12 cellular contexts compared by ENCODE assay signal in the genomic region with DNA sequence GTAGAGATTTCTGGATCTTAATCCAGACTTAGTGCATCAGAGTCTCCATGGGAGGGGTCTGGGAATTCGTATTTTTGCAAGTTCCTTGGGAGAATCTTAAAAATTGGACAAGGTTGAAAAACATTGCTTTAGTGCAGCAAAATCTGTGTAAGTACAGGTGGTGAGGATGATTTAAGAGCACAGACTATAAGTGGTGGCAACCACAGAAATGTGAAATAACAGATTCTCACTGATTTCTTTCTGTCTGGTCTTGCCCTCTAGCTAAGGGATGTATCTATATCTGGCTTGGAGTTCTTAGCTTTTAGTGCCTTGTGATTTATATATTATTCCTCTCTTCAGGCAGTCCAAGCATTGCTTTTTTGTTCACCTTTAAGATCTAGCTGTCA.
DNase-seq lines count a peak whose midpoint lies in the region; ATAC-seq, FAIRE-seq and TF ChIP-seq lines count a peak whose summit lies in the region.
"Had no signal": no experiment of that assay in that cellular context is flagged by ENCODE, and none has a peak within 500 bp of the region (broad histone marks: within the 10 kb centered on the region; RNA-seq: fewer than 3 reads in every experiment).

No MANE protein-coding gene starts in this region.

- H3K36me3 Mint-ChIP-seq in activated naive CD4-positive, alpha-beta T cell treated with anti-CD3 and anti-CD28 coated beads, Interleukin-2, amount 50 U/mL, for 72 hours, result peaks cover 0 to 6% of the 10 kb centered on the region in 2 donors
- peaks cover 9% of the 10 kb centered on the region for H3K36me3 Mint-ChIP-seq in activated naive CD4-positive, alpha-beta T cell treated with anti-CD3 and anti-CD28 coated beads, Interleukin-2, amount 10 ng/mL, durations not matched to agents 7 days and 5 days
- peaks cover 6% of the 10 kb centered on the region for H3K36me3 Mint-ChIP-seq in activated B cell treated with CpG ODN at 0.5 μM for 24 hours (ENCODE audit: low read depth)

- TF ChIP-seq CTCF in activated B cell treated with CpG ODN at 0.5 μM for 24 hours (IDR thresholded peaks at IDR 0.05) (no peak), keratinocyte (optimal IDR thresholded peaks at IDR 0.05 in 1 of 3, IDR thresholded peaks at IDR 0.05 in 1 of 3, conservative IDR thresholded peaks at IDR 0.05 in 1 of 3; ENCODE audit: extremely low read depth in 1 of 3, insufficient read depth in 2 of 3, low read length in 3 of 3) (no peak), tibial nerve (IDR thresholded peaks at IDR 0.05) (no peak)

- CTCF ChIA-PET in activated naive CD4-positive, alpha-beta T cell treated with anti-CD3 and anti-CD28 coated beads, Interleukin-2, amount 10 ng/mL, durations not matched to agents 7 days and 5 days (lab: Charles Lee), result interaction anchor here (0.6 to 1.2 kb wide), 2 partner anchors 17 to 26 kb away, joined by 3 read pairs; no protein-coding TSS in a partner anchor
- CTCF ChIA-PET in activated B cell treated with CpG ODN at 0.5 μM for 24 hours (lab: Charles Lee), result interaction anchor here (1.0 to 1.1 kb wide), 2 partner anchors 115 to 116 kb away, joined by 3 read pairs; a partner anchor contains a TSS

- intact Hi-C loops in activated B cell treated with CpG ODN at 0.5 μM for 24 hours (cut with micrococcal nuclease), result no loop called here
- intact Hi-C loops in right cardiac atrium (cut with DNase I), result no loop called here

- peaks cover 2% of the 10 kb centered on the region for H3K9me1 ChIP-seq in keratinocyte (ENCODE audit: control insufficient read depth, extremely low read depth, insufficient read depth, low read length)

- dilution Hi-C loops in keratinocyte (cut with MboI; ENCODE audit: extremely low pct_ligation_motif_present, low sequenced_read_pairs), result no loop called here

- H4K20me1 ChIP-seq in keratinocyte (ENCODE audit: control insufficient read depth, extremely low read depth, insufficient read depth, low read length), result no peaks in the 10 kb centered on the region

- H3K36me3 ChIP-seq in keratinocyte (ENCODE audit: control insufficient read depth in 2 of 2, extremely low read depth in 1 of 2, insufficient read depth in 2 of 2, low read length in 2 of 2), result peaks cover 0 to 3% of the 10 kb centered on the region in 2 experiments
- H3K36me3 ChIP-seq in tibial nerve, result no peaks in the 10 kb centered on the region
- H3K36me3 ChIP-seq: sigmoid colon had no signal

- POLR2A ChIA-PET in activated B cell treated with CpG ODN at 0.5 μM for 24 hours (lab: Charles Lee), result interaction anchor here (1.1 kb wide), 1 partner anchor 116 kb away, joined by 3 read pairs; a partner anchor contains a TSS

- no peak for DNase-seq in activated naive CD4-positive, alpha-beta T cell treated with anti-CD3 and anti-CD28 coated beads, Interleukin-2, amount 50 U/mL, for 72 hours (ENCODE audit: low spot score in 2 of 2)
- DNase-seq in activated naive CD4-positive, alpha-beta T cell treated with anti-CD3 and anti-CD28 coated beads, Interleukin-2, amount 10 ng/mL, durations not matched to agents 7 days and 5 days, result no peak
- DNase-seq in activated B cell treated with CpG ODN at 0.5 μM for 24 hours (no peak), keratinocyte (ENCODE audit: low read depth, low spot score) (no peak), tibial nerve (ENCODE audit: low spot score in 2 of 2) (no peak), right cardiac atrium (no peak)
- DNase-seq: activated CD4-positive, alpha-beta memory T cell treated with anti-CD3 and anti-CD28 coated beads, Interleukin-2, amount 10 ng/mL, durations not matched to agents 7 days and 5 days; NCI-H1105 treated with DMSO at 0.1 percent for 48 hours; sigmoid colon had no signal

- no peak overlapping the region for H2AFZ ChIP-seq in keratinocyte (ENCODE audit: control insufficient read depth, low read length)

- H3K9ac ChIP-seq in keratinocyte (ENCODE audit: control insufficient read depth, extremely low read depth, insufficient read depth, low read length), result peak overlapping the region; percentile 82

- H3K9me3 ChIP-seq in keratinocyte (ENCODE audit: control insufficient read depth, low read depth, low read length) (no peaks in the 10 kb centered on the region), tibial nerve (no peaks in the 10 kb centered on the region), right cardiac atrium (ENCODE audit: control insufficient read depth, low read length) (no peaks in the 10 kb centered on the region)
- H3K9me3 ChIP-seq: sigmoid colon had no signal

- peak overlapping the region; percentile 87 for H3K4me2 ChIP-seq in keratinocyte (ENCODE audit: control insufficient read depth, extremely low read depth, insufficient read depth, low read depth, low read length)

- H3K4me3 ChIP-seq in keratinocyte (ENCODE audit: control insufficient read depth in 2 of 3, extremely low read depth in 1 of 3, insufficient read depth in 2 of 3, low read depth in 1 of 3, low read length in 3 of 3) (peak overlapping the region in 2 of 3 experiments; percentile 2 to 35), tibial nerve (no peak overlapping the region), right cardiac atrium (ENCODE audit: low read length) (no peak overlapping the region)
- H3K4me3 ChIP-seq: sigmoid colon had no signal

- H3K27me3 ChIP-seq in keratinocyte (ENCODE audit: control insufficient read depth, extremely low read depth, insufficient read depth, low read length) (no peaks in the 10 kb centered on the region), tibial nerve (no peaks in the 10 kb centered on the region), right cardiac atrium (ENCODE audit: control insufficient read depth, insufficient read depth) (no peaks in the 10 kb centered on the region)
- H3K27me3 ChIP-seq: sigmoid colon had no signal

- no peak for TF ChIP-seq EP300 in tibial nerve (IDR thresholded peaks at IDR 0.05)

- peaks cover 68% of the 10 kb centered on the region for H3K4me1 ChIP-seq in keratinocyte (ENCODE audit: control insufficient read depth, extremely low read depth, insufficient read depth, low read length)
- H3K4me1 ChIP-seq in tibial nerve, result peaks cover 0 to 82% (median 36%) of the 10 kb centered on the region in 4 donors
- peaks cover 5% of the 10 kb centered on the region for H3K4me1 ChIP-seq in right cardiac atrium (ENCODE audit: control insufficient read depth, insufficient read depth, low read length)

- peaks cover 0 to 7% of the 10 kb centered on the region in 2 donors for H3K9me3 Mint-ChIP-seq in activated naive CD4-positive, alpha-beta T cell treated with anti-CD3 and anti-CD28 coated beads, Interleukin-2, amount 50 U/mL, for 72 hours
- no peaks in the 10 kb centered on the region for H3K9me3 Mint-ChIP-seq in activated naive CD4-positive, alpha-beta T cell treated with anti-CD3 and anti-CD28 coated beads, Interleukin-2, amount 10 ng/mL, durations not matched to agents 7 days and 5 days
- H3K9me3 Mint-ChIP-seq in activated B cell treated with CpG ODN at 0.5 μM for 24 hours, result no peaks in the 10 kb centered on the region
- H3K9me3 Mint-ChIP-seq: activated CD4-positive, alpha-beta memory T cell treated with anti-CD3 and anti-CD28 coated beads, Interleukin-2, amount 10 ng/mL, durations not matched to agents 7 days and 5 days had no signal

- 26 to 36% methylated on average over 1 of the region's 1 CpG for WGBS in tibial nerve, 2 donors
- 60% methylated on average over 1 of the region's 1 CpG for WGBS in right cardiac atrium

- H3K79me2 ChIP-seq in keratinocyte (ENCODE audit: control insufficient read depth, insufficient read depth, low read length), result peaks cover 56% of the 10 kb centered on the region

- H3K27ac ChIP-seq in keratinocyte (ENCODE audit: control insufficient read depth, insufficient read depth, low read length), result peak overlapping the region; percentile 94
- peak overlapping the region in 3 of 4 donors; percentile 51 to 80 (median 70) for H3K27ac ChIP-seq in tibial nerve
- no peak overlapping the region for H3K27ac ChIP-seq in right cardiac atrium (ENCODE audit: low read length)
- H3K27ac ChIP-seq: HL-60 had no signal

- peak overlapping the region; percentile 90 to 98 for H3K27ac Mint-ChIP-seq in activated naive CD4-positive, alpha-beta T cell treated with anti-CD3 and anti-CD28 coated beads, Interleukin-2, amount 50 U/mL, for 72 hours
- H3K27ac Mint-ChIP-seq in activated naive CD4-positive, alpha-beta T cell treated with anti-CD3 and anti-CD28 coated beads, Interleukin-2, amount 10 ng/mL, durations not matched to agents 7 days and 5 days, result no peak overlapping the region
- peak overlapping the region; percentile 47 for H3K27ac Mint-ChIP-seq in activated B cell treated with CpG ODN at 0.5 μM for 24 hours

- no peak overlapping the region for H3K4me3 Mint-ChIP-seq in activated naive CD4-positive, alpha-beta T cell treated with anti-CD3 and anti-CD28 coated beads, Interleukin-2, amount 10 ng/mL, durations not matched to agents 7 days and 5 days
- H3K4me3 Mint-ChIP-seq in activated B cell treated with CpG ODN at 0.5 μM for 24 hours, result no peak overlapping the region
- H3K4me3 Mint-ChIP-seq: activated CD4-positive, alpha-beta memory T cell treated with anti-CD3 and anti-CD28 coated beads, Interleukin-2, amount 10 ng/mL, durations not matched to agents 7 days and 5 days had no signal

- no peak for FAIRE-seq in keratinocyte (lab: Jason Lieb, UNC)

- H3K4me1 Mint-ChIP-seq in activated naive CD4-positive, alpha-beta T cell treated with anti-CD3 and anti-CD28 coated beads, Interleukin-2, amount 10 ng/mL, durations not matched to agents 7 days and 5 days, result peaks cover 46% of the 10 kb centered on the region
- peaks cover 76% of the 10 kb centered on the region for H3K4me1 Mint-ChIP-seq in activated B cell treated with CpG ODN at 0.5 μM for 24 hours

- ATAC-seq in activated naive CD4-positive, alpha-beta T cell treated with anti-CD3 and anti-CD28 coated beads, Interleukin-2, amount 50 U/mL, for 72 hours, result no peak
- ATAC-seq in activated B cell treated with CpG ODN at 0.5 μM for 24 hours (ENCODE audit: low read depth) (no peak), HG03460 (IDR thresholded peaks at IDR 0.05; ENCODE audit: unreplicated experiment) (no peak), GM18517 (IDR thresholded peaks at IDR 0.05; ENCODE audit: unreplicated experiment) (no peak), right cardiac atrium (no peak)

- TF ChIP-seq POLR2A in tibial nerve (IDR thresholded peaks at IDR 0.05), result no peak

- H3K27me3 Mint-ChIP-seq in activated naive CD4-positive, alpha-beta T cell treated with anti-CD3 and anti-CD28 coated beads, Interleukin-2, amount 10 ng/mL, durations not matched to agents 7 days and 5 days, result no peaks in the 10 kb centered on the region
- no peaks in the 10 kb centered on the region for H3K27me3 Mint-ChIP-seq in activated B cell treated with CpG ODN at 0.5 μM for 24 hours
- H3K27me3 Mint-ChIP-seq: activated CD4-positive, alpha-beta memory T cell treated with anti-CD3 and anti-CD28 coated beads, Interleukin-2, amount 10 ng/mL, durations not matched to agents 7 days and 5 days had no signal

Comparison
In these comparisons a context has a peak if more than half of its experiments do, and no peak if none do; other contexts are left out.
1. H3K4me3 ChIP-seq: peak in keratinocyte (2 of 3); none in tibial nerve (0 of 4) and right cardiac atrium (single experiment).